9 cellular contexts compared by ENCODE assay signal in genomic region chr2:54755641-54756326, GRCh38. TPM values are rescaled to one million over a fixed set of nuclear protein-coding genes. Genes with fewer than 3 reads are reported as not detected.
A peak's percentile ranks its signal among the peaks of the same experiment; 100 is the strongest.
DNase-seq lines count a peak whose midpoint lies in the region; ATAC-seq and TF ChIP-seq lines count a peak whose summit lies in the region.
"Had no signal": no experiment of that assay in that cellular context is flagged by ENCODE, and none has a peak within 500 bp of the region (broad histone marks: within the 10 kb centered on the region; RNA-seq: fewer than 3 reads in every experiment).

No MANE protein-coding gene starts in this region.

- no peaks in the 10 kb centered on the region for H3K36me3 ChIP-seq in mammary epithelial cell (ENCODE audit: insufficient read depth, low read length)
- H3K36me3 ChIP-seq: esophagus muscularis mucosa had no signal

- no peak overlapping the region for H3K9ac ChIP-seq in mammary epithelial cell (ENCODE audit: insufficient read depth, low read length)

- H3K4me1 ChIP-seq in mammary epithelial cell (ENCODE audit: insufficient read depth, low read length), result no peaks in the 10 kb centered on the region
- H3K4me1 ChIP-seq: esophagus muscularis mucosa had no signal

- WGBS in mammary epithelial cell (ENCODE audit: low coverage, missing lambda C conversion rate), result 62% methylated on average over 9 of the region's 9 CpGs

- no peak overlapping the region for H3K4me2 ChIP-seq in mammary epithelial cell (ENCODE audit: insufficient read depth, low read depth, low read length)

- dilution Hi-C loops in mammary epithelial cell (cut with HindIII; ENCODE audit: low sequenced_read_pairs), result no loop called here

- H3K4me3 ChIP-seq in mammary epithelial cell (replicated peaks in 1 of 3; ENCODE audit: insufficient read depth in 1 of 3, low read depth in 2 of 3, low read length in 3 of 3), result no peak overlapping the region
- H3K4me3 ChIP-seq: esophagus muscularis mucosa had no signal

- H3K9me3 ChIP-seq in mammary epithelial cell (replicated peaks; ENCODE audit: insufficient read depth, low read length), result no peaks in the 10 kb centered on the region
- H3K9me3 ChIP-seq: esophagus muscularis mucosa had no signal

- in situ Hi-C loops in mammary epithelial cell (cut with MboI; ENCODE audit: low sequenced_read_pairs in 2 of 2), result no loop called here

- DNase-seq in mammary epithelial cell, result peak; percentile 37
- no peak for DNase-seq in cardiac septum (ENCODE audit: low spot score)
- no peak for DNase-seq in epidermal melanocyte (ENCODE audit: insufficient read length, low spot score)
- DNase-seq in activated CD4-positive, alpha-beta T cell treated with anti-CD3 and anti-CD28 coated beads, Interleukin-2, amount 50 U/mL, for 4 hours, result no peak
- DNase-seq in activated T-cell treated with anti-CD3 and anti-CD28 coated beads, Interleukin-2, amount 50 U/mL, for 48 hours, result no peak

- intact Hi-C loops in mammary epithelial cell (cut with micrococcal nuclease), result no loop called here
- intact Hi-C loops in cardiac septum (cut with DNase I), result no loop called here

- BruUV-seq in mammary epithelial cell (replicated peaks; lab: Mats Ljungman, UMichigan), result no TSS peak

- TF ChIP-seq CTCF in mammary epithelial cell (conservative IDR thresholded peaks at IDR 0.05 in 1 of 2, IDR thresholded peaks at IDR 0.05 in 1 of 2; ENCODE audit: extremely low read depth in 1 of 2, insufficient read depth in 1 of 2, low read depth in 1 of 2, low read length in 2 of 2), result no peak

- ATAC-seq in GM18517 (IDR thresholded peaks at IDR 0.05; ENCODE audit: unreplicated experiment) (peak; percentile 83), GM21526 (IDR thresholded peaks at IDR 0.05; ENCODE audit: low FRiP score, unreplicated experiment) (peak; percentile 67), HG03378 (IDR thresholded peaks at IDR 0.05; ENCODE audit: unreplicated experiment) (peak; percentile 64)

- no peaks in the 10 kb centered on the region for H3K79me2 ChIP-seq in mammary epithelial cell (ENCODE audit: insufficient read depth, low read length)

- H2AFZ ChIP-seq in mammary epithelial cell (ENCODE audit: low read depth, low read length), result peak overlapping the region; percentile 3

- no peaks in the 10 kb centered on the region for H4K20me1 ChIP-seq in mammary epithelial cell (ENCODE audit: insufficient read depth, low read length)

- CTCF ChIA-PET in mammary epithelial cell (lab: Charles Lee; ENCODE audit: low non-redundant PET), result no interaction called here

- no peaks in the 10 kb centered on the region for H3K27me3 ChIP-seq in mammary epithelial cell (ENCODE audit: insufficient read depth, low read length)
- H3K27me3 ChIP-seq: esophagus muscularis mucosa had no signal

- no peak overlapping the region for H3K27ac ChIP-seq in mammary epithelial cell (ENCODE audit: insufficient read depth, low read depth, low read length)
- H3K27ac ChIP-seq: esophagus muscularis mucosa had no signal

RNA-seq across cellular contexts. Expression of gene EML6, which starts 32.3 kb away (rescaled TPM):
- total RNA-seq in mammary epithelial cell (under 1 TPM; 0.83 to 0.94 TPM), cardiac septum (0.83 TPM)
- 0.37 TPM for polyA plus RNA-seq in mammary epithelial cell
- not detected for polyA minus RNA-seq in mammary epithelial cell
